Comparison of ENCODE assay signal across 8 cellular contexts in genomic region chr19:48999481-49000325, GRCh38. TPM values are rescaled to one million over a fixed set of nuclear protein-coding genes. Genes with fewer than 3 reads are reported as not detected.
DNase-seq lines count a peak whose midpoint lies in the region; ATAC-seq and TF ChIP-seq lines count a peak whose summit lies in the region.

No MANE protein-coding gene starts in this region.

- ATAC-seq in SK-N-SH treated with all-trans-retinoic acid at 6 μM for 48 hours, result peak; percentile 89
- peak; percentile 83 for ATAC-seq in activated naive CD8-positive, alpha-beta T cell treated with anti-CD3 and anti-CD28 coated beads, Interleukin-2, amount 10 ng/mL, durations not matched to agents 7 days and 5 days (ENCODE audit: low read depth)

- peak; percentile 94 for TF ChIP-seq CTCF in A673 (conservative IDR thresholded peaks at IDR 0.05; ENCODE audit: low read depth, low read length)

- no peak overlapping the region for H3K9ac ChIP-seq in GM23248

- no peaks in the 10 kb centered on the region for H3K9me3 Mint-ChIP-seq in activated naive CD8-positive, alpha-beta T cell treated with anti-CD3 and anti-CD28 coated beads, Interleukin-2, amount 10 ng/mL, durations not matched to agents 7 days and 5 days

- H3K36me3 ChIP-seq in A673 (ENCODE audit: insufficient read depth, low read length, poor library complexity, severe bottlenecking) (peaks cover 32% of the 10 kb centered on the region), GM23248 (ENCODE audit: low read depth) (no peaks in the 10 kb centered on the region; the same call in 1 of the 2 replicates)

- H3K4me3 Mint-ChIP-seq in activated naive CD8-positive, alpha-beta T cell treated with anti-CD3 and anti-CD28 coated beads, Interleukin-2, amount 10 ng/mL, durations not matched to agents 7 days and 5 days, result no peak overlapping the region

- H3K4me1 ChIP-seq in A673 (ENCODE audit: insufficient read depth, low read length, poor library complexity, severe bottlenecking), result peaks cover 10% of the 10 kb centered on the region
- H3K4me1 ChIP-seq in GM23248 (ENCODE audit: insufficient read depth), result peaks cover 4% of the 10 kb centered on the region; the same call in 1 of the 2 replicates

- H3K4me2 ChIP-seq in GM23248 (ENCODE audit: unreplicated experiment), result no peak overlapping the region

- H3K79me2 ChIP-seq in GM23248 (ENCODE audit: insufficient read depth), result peaks cover 54% of the 10 kb centered on the region

- H3K27me3 ChIP-seq in A673 (replicated peaks; ENCODE audit: insufficient read depth, low read depth, low read length, poor library complexity) (no peaks in the 10 kb centered on the region), GM23248 (replicated peaks; ENCODE audit: insufficient read depth) (no peaks in the 10 kb centered on the region)

- no peaks in the 10 kb centered on the region for H3K9me2 ChIP-seq in GM23248 (ENCODE audit: insufficient read depth)

- DNase-seq in A673 (ENCODE audit: low spot score), result peak; percentile 89
- peak; percentile 91 for DNase-seq in GM23248
- peak; percentile 71 for DNase-seq in activated naive CD8-positive, alpha-beta T cell treated with anti-CD3 and anti-CD28 coated beads, Interleukin-2, amount 10 ng/mL, durations not matched to agents 7 days and 5 days
- peak; percentile 78 for DNase-seq in iPS-NIHi11 (ENCODE audit: low spot score)
- DNase-seq in stimulated activated CD4-positive, alpha-beta T cell treated with anti-CD3 and anti-CD28 coated beads, Interleukin-4, amount 100 ng/mL, for 24 hours, result peak; percentile 69
- no peak for DNase-seq in NCI-H187 treated with DMSO at 0.1 percent for 48 hours (lab: John Stamatoyannopoulos, UW)
- DNase-seq in ureter (ENCODE audit: low spot score), result no peak

- no peaks in the 10 kb centered on the region for H3F3A ChIP-seq in GM23248 (ENCODE audit: insufficient read depth)

- intact Hi-C loops in A673 (cut with micrococcal nuclease; ENCODE audit: unreplicated experiment), result no loop called here

- H4K20me1 ChIP-seq in GM23248 (ENCODE audit: insufficient read depth), result no peaks in the 10 kb centered on the region

- CTCF ChIA-PET in A673 (lab: Charles Lee), result interaction anchor here (0.5 to 1.3 kb wide), 13 partner anchors 18 to 892 kb away, joined by 3 to 11 read pairs (median 4); no protein-coding TSS in a partner anchor

- no peaks in the 10 kb centered on the region for H3K36me3 Mint-ChIP-seq in activated naive CD8-positive, alpha-beta T cell treated with anti-CD3 and anti-CD28 coated beads, Interleukin-2, amount 10 ng/mL, durations not matched to agents 7 days and 5 days

- no peak overlapping the region for H3K4me3 ChIP-seq in A673 (ENCODE audit: low read depth, low read length, poor library complexity, severe bottlenecking)
- no peak overlapping the region for H3K4me3 ChIP-seq in GM23248

- no peaks in the 10 kb centered on the region for H3K9me3 ChIP-seq in A673 (ENCODE audit: low read depth, low read length, poor library complexity, severe bottlenecking)
- H3K9me3 ChIP-seq in GM23248 (ENCODE audit: low read depth), result no peaks in the 10 kb centered on the region

- H3K27ac ChIP-seq in A673 (ENCODE audit: low read depth, low read length, poor library complexity, severe bottlenecking) (no peak overlapping the region), GM23248 (no peak overlapping the region)

- POLR2A ChIA-PET in A673 (lab: Charles Lee; ENCODE audit: low non-redundant PET), result no interaction called here
- POLR2A ChIA-PET in activated naive CD8-positive, alpha-beta T cell treated with anti-CD3 and anti-CD28 coated beads, Interleukin-2, amount 10 ng/mL, durations not matched to agents 7 days and 5 days (lab: Charles Lee), result no interaction called here

- no peaks in the 10 kb centered on the region for H3K27me3 Mint-ChIP-seq in activated naive CD8-positive, alpha-beta T cell treated with anti-CD3 and anti-CD28 coated beads, Interleukin-2, amount 10 ng/mL, durations not matched to agents 7 days and 5 days

- no peak overlapping the region for H3K27ac Mint-ChIP-seq in activated naive CD8-positive, alpha-beta T cell treated with anti-CD3 and anti-CD28 coated beads, Interleukin-2, amount 10 ng/mL, durations not matched to agents 7 days and 5 days

- BruUV-seq in A673 (replicated peaks; lab: Mats Ljungman, UMichigan), result no TSS peak

- WGBS in GM23248 (ENCODE audit: low coverage in 1 of 2, low lambda C conversion rate in 2 of 2, missing lambda C conversion rate in 2 of 2), 2 experiments, result 36 to 39% methylated on average over 16 of the region's 16 CpGs

- in situ Hi-C loops in GM23248 (cut with MboI), result no loop called here

- H2AFZ ChIP-seq in GM23248, result no peak overlapping the region

- peaks cover 19% of the 10 kb centered on the region for H3K4me1 Mint-ChIP-seq in activated naive CD8-positive, alpha-beta T cell treated with anti-CD3 and anti-CD28 coated beads, Interleukin-2, amount 10 ng/mL, durations not matched to agents 7 days and 5 days

TF ChIP-seq in SK-N-SH treated with all-trans-retinoic acid at 6 μM for 48 hours, 23 proteins besides CTCF, POLR2A, EP300 and RAD21 (continues in another document):
- TF ChIP-seq ZNF565 (CRISPR knock-in tag; conservative IDR thresholded peaks at IDR 0.05; ENCODE audit: low read depth), result no peak
- no peak for TF ChIP-seq TSHZ2 (CRISPR knock-in tag; IDR thresholded peaks at IDR 0.05)
- TF ChIP-seq CSRNP3 (CRISPR knock-in tag; IDR thresholded peaks at IDR 0.05), result no peak
- no peak for TF ChIP-seq TCF4 (CRISPR knock-in tag; IDR thresholded peaks at IDR 0.05; ENCODE audit: borderline replicate concordance)

RNA-seq across cellular contexts. Expression of gene RUVBL2, which starts 6.0 kb away (rescaled TPM):
- 227 and 241 TPM in 2 replicates for total RNA-seq in A673 (2021)
- 177 TPM in 2 replicates for total RNA-seq in GM23248 (2014; rRNA removed; shearing (Covaris generic))
- polyA plus RNA-seq in GM23248 (2016; fragmentation: Nextera tagmentation; extraction: Ambion mirVana), result 129 and 130 TPM in 2 replicates
- total RNA-seq in activated naive CD8-positive, alpha-beta T cell treated with anti-CD3 and anti-CD28 coated beads, Interleukin-2, amount 10 ng/mL, durations not matched to agents 7 days and 5 days, result 10 to 100 TPM; 71.3 to 76.1 TPM
- 66.7 TPM for total RNA-seq in ureter

RNA-seq across cellular contexts. Expression of gene GYS1, which starts 6.6 kb away (rescaled TPM):
- 54.6 and 57.0 TPM in 2 replicates for total RNA-seq in A673 (2021)
- total RNA-seq in GM23248 (2014; rRNA removed; shearing (Covaris generic)), result 78.4 and 80.1 TPM in 2 replicates
- polyA plus RNA-seq in GM23248 (2016; fragmentation: Nextera tagmentation; extraction: Ambion mirVana), result 85.6 and 92.6 TPM in 2 replicates
- total RNA-seq in activated naive CD8-positive, alpha-beta T cell treated with anti-CD3 and anti-CD28 coated beads, Interleukin-2, amount 10 ng/mL, durations not matched to agents 7 days and 5 days, result 10 to 100 TPM; 58.0 to 63.1 TPM
- 73.8 TPM for total RNA-seq in ureter

RNA-seq across cellular contexts. Expression of gene LHB, which starts 17.2 kb away (rescaled TPM):
- not detected in 2 replicates for total RNA-seq in A673 (2021)
- not detected in 2 replicates for total RNA-seq in GM23248 (2014; rRNA removed; shearing (Covaris generic))
- 0.54 and 0.85 TPM in 2 replicates for polyA plus RNA-seq in GM23248 (2016; fragmentation: Nextera tagmentation; extraction: Ambion mirVana)
- total RNA-seq in activated naive CD8-positive, alpha-beta T cell treated with anti-CD3 and anti-CD28 coated beads, Interleukin-2, amount 10 ng/mL, durations not matched to agents 7 days and 5 days, result not detected
- total RNA-seq in ureter, result not detected

RNA-seq across cellular contexts. Expression of gene CGB3, which starts 24.4 kb away (rescaled TPM):
- total RNA-seq in A673 (2021) (not detected in 2 replicates), ureter (not detected)
- not detected in 2 replicates for total RNA-seq in GM23248 (2014; rRNA removed; shearing (Covaris generic))
- 0.76 TPM in 1 of 2 replicates, not detected in the other for polyA plus RNA-seq in GM23248 (2016; fragmentation: Nextera tagmentation; extraction: Ambion mirVana)
- total RNA-seq in activated naive CD8-positive, alpha-beta T cell treated with anti-CD3 and anti-CD28 coated beads, Interleukin-2, amount 10 ng/mL, durations not matched to agents 7 days and 5 days, result not detected

RNA-seq across cellular contexts. Expression of gene CGB2, which starts 32.0 kb away (rescaled TPM):
- total RNA-seq in A673 (2021) (not detected in 2 replicates), ureter (not detected)
- not detected in 2 replicates for total RNA-seq in GM23248 (2014; rRNA removed; shearing (Covaris generic))
- 0.75 TPM in 1 of 2 replicates, not detected in the other for polyA plus RNA-seq in GM23248 (2016; fragmentation: Nextera tagmentation; extraction: Ambion mirVana)
- not detected for total RNA-seq in activated naive CD8-positive, alpha-beta T cell treated with anti-CD3 and anti-CD28 coated beads, Interleukin-2, amount 10 ng/mL, durations not matched to agents 7 days and 5 days

Comparison
In these comparisons a context has a peak if more than half of its experiments do, and no peak if none do; other contexts are left out.
1. DNase-seq: peak in A673 (single experiment), GM23248 (single experiment), activated naive CD8-positive, alpha-beta T cell treated with anti-CD3 and anti-CD28 coated beads, Interleukin-2, amount 10 ng/mL, durations not matched to agents 7 days and 5 days (single experiment), iPS-NIHi11 (single experiment) and stimulated activated CD4-positive, alpha-beta T cell treated with anti-CD3 and anti-CD28 coated beads, Interleukin-4, amount 100 ng/mL, for 24 hours (single experiment); none in NCI-H187 treated with DMSO at 0.1 percent for 48 hours (single experiment) and ureter (single experiment).